1 cellular context compared by ENCODE assay signal in the genomic region with DNA sequence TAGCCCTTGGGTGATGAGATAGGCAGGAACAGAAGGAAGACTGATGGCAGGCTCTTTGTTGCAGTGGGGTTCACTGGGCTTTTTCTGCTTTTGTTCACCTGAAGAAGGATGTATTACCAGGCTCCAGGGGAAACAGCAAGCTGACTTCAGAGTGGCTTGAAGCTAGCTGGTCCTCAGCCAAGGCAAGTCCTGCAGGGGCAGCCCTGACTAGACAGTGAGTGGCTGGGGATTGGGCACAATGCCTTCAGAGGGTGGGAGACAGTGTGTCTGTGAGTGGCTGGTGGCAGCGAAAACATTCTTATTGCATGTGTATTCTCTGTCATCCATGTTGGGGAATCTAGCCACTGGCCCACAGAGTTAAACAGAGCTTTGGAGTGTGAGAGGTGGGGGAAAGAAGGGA.
TF ChIP-seq lines count a peak whose summit lies in the region.

No MANE protein-coding gene starts in this region.

TF ChIP-seq in A549, 52 proteins besides CTCF, POLR2A, EP300 and RAD21:
- TF ChIP-seq TFCP2L1 (CRISPR knock-in tag; IDR thresholded peaks at IDR 0.05) = no peak
- no peak for TF ChIP-seq JUN (IDR thresholded peaks at IDR 0.05)
- no peak for TF ChIP-seq TP53 (CRISPR knock-in tag; IDR thresholded peaks at IDR 0.05)
- no peak for TF ChIP-seq HDAC2 (IDR thresholded peaks at IDR 0.05)
- TF ChIP-seq, protein P1, sequence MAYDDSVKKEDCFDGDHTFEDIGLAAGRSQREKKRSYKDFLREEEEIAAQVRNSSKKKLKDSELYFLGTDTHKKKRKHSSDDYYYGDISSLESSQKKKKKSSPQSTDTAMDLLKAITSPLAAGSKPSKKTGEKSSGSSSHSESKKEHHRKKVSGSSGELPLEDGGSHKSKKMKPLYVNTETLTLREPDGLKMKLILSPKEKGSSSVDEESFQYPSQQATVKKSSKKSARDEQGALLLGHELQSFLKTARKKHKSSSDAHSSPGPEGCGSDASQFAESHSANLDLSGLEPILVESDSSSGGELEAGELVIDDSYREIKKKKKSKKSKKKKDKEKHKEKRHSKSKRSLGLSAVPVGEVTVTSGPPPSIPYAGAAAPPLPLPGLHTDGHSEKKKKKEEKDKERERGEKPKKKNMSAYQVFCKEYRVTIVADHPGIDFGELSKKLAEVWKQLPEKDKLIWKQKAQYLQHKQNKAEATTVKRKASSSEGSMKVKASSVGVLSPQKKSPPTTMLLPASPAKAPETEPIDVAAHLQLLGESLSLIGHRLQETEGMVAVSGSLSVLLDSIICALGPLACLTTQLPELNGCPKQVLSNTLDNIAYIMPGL (CRISPR knock-in tag; IDR thresholded peaks at IDR 0.05; ENCODE audit: borderline replicate concordance) = no peak
- TF ChIP-seq RNF2 (IDR thresholded peaks at IDR 0.05; ENCODE audit: borderline replicate concordance, low read depth) = no peak
- no peak for TF ChIP-seq NR3C1 (IDR thresholded peaks at IDR 0.05)
- no peak for TF ChIP-seq JUNB (IDR thresholded peaks at IDR 0.05)
- no peak for TF ChIP-seq ZSCAN20 (CRISPR knock-in tag; IDR thresholded peaks at IDR 0.05)
- TF ChIP-seq MAZ (IDR thresholded peaks at IDR 0.05; ENCODE audit: borderline replicate concordance, low read depth, low read length) = no peak
- TF ChIP-seq NPAS2 (CRISPR knock-in tag; IDR thresholded peaks at IDR 0.05; ENCODE audit: borderline replicate concordance) = no peak
- no peak for TF ChIP-seq RARB (CRISPR knock-in tag; IDR thresholded peaks at IDR 0.05)
- TF ChIP-seq HOXB5 (CRISPR knock-in tag; IDR thresholded peaks at IDR 0.05) = no peak
- TF ChIP-seq POLR2AphosphoS2 (conservative IDR thresholded peaks at IDR 0.05; ENCODE audit: low read length) = no peak
- no peak for TF ChIP-seq RFX5 (IDR thresholded peaks at IDR 0.05)
- TF ChIP-seq NFE2L2 (conservative IDR thresholded peaks at IDR 0.05; ENCODE audit: low read length) = no peak
- TF ChIP-seq ZNF302 (CRISPR knock-in tag; IDR thresholded peaks at IDR 0.05) = no peak
- TF ChIP-seq, protein P2, sequence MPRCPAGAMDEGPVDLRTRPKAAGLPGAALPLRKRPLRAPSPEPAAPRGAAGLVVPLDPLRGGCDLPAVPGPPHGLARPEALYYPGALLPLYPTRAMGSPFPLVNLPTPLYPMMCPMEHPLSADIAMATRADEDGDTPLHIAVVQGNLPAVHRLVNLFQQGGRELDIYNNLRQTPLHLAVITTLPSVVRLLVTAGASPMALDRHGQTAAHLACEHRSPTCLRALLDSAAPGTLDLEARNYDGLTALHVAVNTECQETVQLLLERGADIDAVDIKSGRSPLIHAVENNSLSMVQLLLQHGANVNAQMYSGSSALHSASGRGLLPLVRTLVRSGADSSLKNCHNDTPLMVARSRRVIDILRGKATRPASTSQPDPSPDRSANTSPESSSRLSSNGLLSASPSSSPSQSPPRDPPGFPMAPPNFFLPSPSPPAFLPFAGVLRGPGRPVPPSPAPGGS (IDR thresholded peaks at IDR 0.05) = no peak
- no peak for TF ChIP-seq EHF (CRISPR knock-in tag; IDR thresholded peaks at IDR 0.05)
- TF ChIP-seq, protein P3, sequence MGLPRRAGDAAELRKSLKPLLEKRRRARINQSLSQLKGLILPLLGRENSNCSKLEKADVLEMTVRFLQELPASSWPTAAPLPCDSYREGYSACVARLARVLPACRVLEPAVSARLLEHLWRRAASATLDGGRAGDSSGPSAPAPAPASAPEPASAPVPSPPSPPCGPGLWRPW (IDR thresholded peaks at IDR 0.05) = no peak
